Comparison of ENCODE assay signal across 22 cellular contexts in the genomic region with DNA sequence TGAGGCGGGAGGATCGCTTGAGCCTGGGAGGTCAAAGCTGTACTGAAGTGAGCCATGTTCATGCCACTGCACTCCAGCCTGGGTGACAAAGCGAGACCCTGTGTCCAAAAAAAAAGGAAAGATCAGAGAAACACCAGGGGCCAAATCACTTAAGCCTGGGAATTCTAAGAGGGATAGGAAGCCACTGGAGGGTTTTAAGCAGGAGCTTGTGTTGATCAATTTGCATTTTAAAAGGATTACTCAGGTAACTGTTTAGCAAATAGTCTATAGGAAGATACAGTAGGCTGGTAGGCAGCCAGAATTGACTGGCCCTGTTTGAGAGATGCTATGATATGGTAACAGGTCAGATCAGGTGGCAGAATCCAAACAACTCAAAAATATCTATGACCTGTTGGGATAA.
A peak's percentile ranks its signal among the peaks of the same experiment; 100 is the strongest.
DNase-seq lines count a peak whose midpoint lies in the region; ATAC-seq, FAIRE-seq and TF ChIP-seq lines count a peak whose summit lies in the region.
"Had no signal": no experiment of that assay in that cellular context is flagged by ENCODE, and none has a peak within 500 bp of the region (broad histone marks: within the 10 kb centered on the region; RNA-seq: fewer than 3 reads in every experiment).

No MANE protein-coding gene starts in this region.

- no peak for TF ChIP-seq RAD21 in H1 (IDR thresholded peaks at IDR 0.05 in 1 of 2, conservative IDR thresholded peaks at IDR 0.05 in 1 of 2; ENCODE audit: low read depth in 2 of 2, low read length in 2 of 2)

- no peak overlapping the region for H2AFZ ChIP-seq in GM23338
- H2AFZ ChIP-seq in H1 (ENCODE audit: low read length), result no peak overlapping the region

- CTCF ChIA-PET in Caco-2 (lab: Charles Lee) (no interaction called here), H1 (lab: Charles Lee; ENCODE audit: partially characterized antibody) (interaction anchor here (0.6 to 1.5 kb wide), 4 partner anchors 17 to 1724 kb away, joined by 3 to 10 read pairs (median 6); no protein-coding TSS in a partner anchor)

- H2AK5ac ChIP-seq in H1 (ENCODE audit: low read depth, low read length), result no peak overlapping the region

- H4K5ac ChIP-seq in H1 (ENCODE audit: insufficient read length, low read depth, low read length), result no peak overlapping the region

- H2BK20ac ChIP-seq in H1 (ENCODE audit: low read length), result no peak overlapping the region

- DNase-seq in Caco-2 (no peak), GM23338 (ENCODE audit: low spot score) (peak; percentile 48), H1 (ENCODE audit: low read depth in 1 of 2, low spot score in 2 of 2) (no peak), iPS-NIHi7 (ENCODE audit: extremely low spot score) (peak; percentile 18)
- no peak for DNase-seq in stimulated activated effector memory CD8-positive, alpha-beta T cell treated with anti-CD3 and anti-CD28 coated beads, Interleukin-12 subunit alpha, Interleukin-12 subunit beta, amount 100 ng/mL, for 72 hours (ENCODE audit: low spot score in 2 of 2)
- DNase-seq in activated effector memory CD4-positive, alpha-beta T cell treated with anti-CD3 and anti-CD28 coated beads, Interleukin-2, amount 50 U/mL, for 16 hours, result no peak
- DNase-seq: CD8-positive, alpha-beta T cell; DMS 273 treated with DMSO at 0.1 percent for 48 hours; DMS53; DND-41; EL; GOT3; KBM-7 had no signal

- BruUV-seq in Caco-2 (replicated peaks; lab: Mats Ljungman, UMichigan), result no TSS peak

- H3K4ac ChIP-seq in H1 (replicated peaks; ENCODE audit: insufficient read length, low read depth, low read length), result no peak overlapping the region

- H2BK12ac ChIP-seq in H1 (ENCODE audit: low read depth, low read length), result no peak overlapping the region

- no peaks in the 10 kb centered on the region for H3K79me1 ChIP-seq in H1 (ENCODE audit: low read depth, low read length)

- no peak overlapping the region for H4K8ac ChIP-seq in H1 (ENCODE audit: extremely low read depth, insufficient read depth, low read length)

- H3K9me2 ChIP-seq in GM23338 (ENCODE audit: insufficient read depth), result no peaks in the 10 kb centered on the region; the same call in 1 of the 2 replicates

- TF ChIP-seq CTCF in Caco-2 (IDR thresholded peaks at IDR 0.05; ENCODE audit: insufficient read depth in 1 of 2, low read depth in 1 of 2, low read length in 1 of 2, severe bottlenecking in 1 of 2, unreplicated experiment in 1 of 2) (no peak), GM23338 (conservative IDR thresholded peaks at IDR 0.05; ENCODE audit: low read depth in 2 of 2) (no peak), H1 (IDR thresholded peaks at IDR 0.05; ENCODE audit: control extremely low read depth in 1 of 3, insufficient read depth in 1 of 3, low read depth in 1 of 3, low read length in 3 of 3) (no peak)

- POLR2A ChIA-PET in Caco-2 (lab: Charles Lee), result no interaction called here
- POLR2A ChIA-PET in H1 (lab: Charles Lee; ENCODE audit: partially characterized antibody), result interaction anchor here (1.0 kb wide), 1 partner anchor 17 kb away, joined by 3 read pairs; no protein-coding TSS in a partner anchor

- H3K4me1 Mint-ChIP-seq in Caco-2 (ENCODE audit: low read depth, unreplicated experiment) (peaks cover 18% of the 10 kb centered on the region), GM23338 (peaks cover 10% of the 10 kb centered on the region)
- H3K4me1 Mint-ChIP-seq in stimulated activated effector memory CD8-positive, alpha-beta T cell treated with anti-CD3 and anti-CD28 coated beads, Interleukin-12 subunit alpha, Interleukin-12 subunit beta, amount 100 ng/mL, for 72 hours, result no peaks in the 10 kb centered on the region
- H3K4me1 Mint-ChIP-seq: B cell, IgD-negative memory B cell had no signal

- no peak overlapping the region for H3K14ac ChIP-seq in H1 (ENCODE audit: insufficient read length)

- H3K27ac ChIP-seq in GM23338 (ENCODE audit: low read depth), result no peak overlapping the region
- no peak overlapping the region for H3K27ac ChIP-seq in H1 (ENCODE audit: low read depth, low read length)
- H3K27ac ChIP-seq: BLaER1 treated with 17β-estradiol and CSF1 and Interleukin-3, amounts not matched to agents 10 nM and 100 nM; HL-60 had no signal

- no peaks in the 10 kb centered on the region for H3K27me3 ChIP-seq in Caco-2 (replicated peaks; ENCODE audit: control insufficient read depth, insufficient read depth, low read length)
- H3K27me3 ChIP-seq in GM23338 (ENCODE audit: insufficient read depth), result no peaks in the 10 kb centered on the region
- H3K27me3 ChIP-seq in H1 (replicated peaks in 1 of 4; ENCODE audit: control insufficient read depth in 3 of 4, extremely low read depth in 1 of 4, insufficient read depth in 3 of 4, low read length in 3 of 4), result no peaks in the 10 kb centered on the region
- H3K27me3 ChIP-seq: BLaER1 treated with 17β-estradiol and CSF1 and Interleukin-3, amounts not matched to agents 10 nM and 100 nM had no signal

- no peak overlapping the region for H3K4me3 Mint-ChIP-seq in Caco-2 (ENCODE audit: unreplicated experiment)
- H3K4me3 Mint-ChIP-seq in GM23338, result no peak overlapping the region
- no peak overlapping the region for H3K4me3 Mint-ChIP-seq in stimulated activated effector memory CD8-positive, alpha-beta T cell treated with anti-CD3 and anti-CD28 coated beads, Interleukin-12 subunit alpha, Interleukin-12 subunit beta, amount 100 ng/mL, for 72 hours
- H3K4me3 Mint-ChIP-seq: B cell; CD8-positive, alpha-beta T cell had no signal

- no peak overlapping the region for H3K4me2 ChIP-seq in GM23338
- no peak overlapping the region for H3K4me2 ChIP-seq in H1 (ENCODE audit: insufficient read depth in 1 of 2, low read depth in 2 of 2, low read length in 2 of 2)
- H3K4me2 ChIP-seq: BLaER1 treated with 17β-estradiol and CSF1 and Interleukin-3, amounts not matched to agents 10 nM and 100 nM had no signal

- H3F3A ChIP-seq in GM23338 (replicated peaks; ENCODE audit: low read depth), result no peaks in the 10 kb centered on the region

- H3K23me2 ChIP-seq in H1 (ENCODE audit: low read depth, low read length), result no peaks in the 10 kb centered on the region

- H4K91ac ChIP-seq in H1 (replicated peaks; ENCODE audit: insufficient read length, low read length), result no peak overlapping the region

- H3K27ac Mint-ChIP-seq in Caco-2 (ENCODE audit: unreplicated experiment) (peak overlapping the region; percentile 3), GM23338 (no peak overlapping the region)
- no peak overlapping the region for H3K27ac Mint-ChIP-seq in stimulated activated effector memory CD8-positive, alpha-beta T cell treated with anti-CD3 and anti-CD28 coated beads, Interleukin-12 subunit alpha, Interleukin-12 subunit beta, amount 100 ng/mL, for 72 hours
- H3K27ac Mint-ChIP-seq: B cell; CD8-positive, alpha-beta T cell; IgD-negative memory B cell had no signal

- intact Hi-C loops in Caco-2 (cut with micrococcal nuclease; ENCODE audit: unreplicated experiment), result no loop called here

- peak; percentile 80 for ATAC-seq in GM23338
- ATAC-seq in stimulated activated effector memory CD8-positive, alpha-beta T cell treated with anti-CD3 and anti-CD28 coated beads, Interleukin-12 subunit alpha, Interleukin-12 subunit beta, amount 100 ng/mL, for 72 hours, result no peak
- no peak for ATAC-seq in GM18870 (IDR thresholded peaks at IDR 0.05; ENCODE audit: unreplicated experiment)
- ATAC-seq: CD8-positive, alpha-beta T cell had no signal

- no peaks in the 10 kb centered on the region for H3K36me3 Mint-ChIP-seq in Caco-2 (ENCODE audit: insufficient read depth, unreplicated experiment)
- H3K36me3 Mint-ChIP-seq in GM23338 (ENCODE audit: low read depth), result peaks cover 18% of the 10 kb centered on the region
- H3K36me3 Mint-ChIP-seq in stimulated activated effector memory CD8-positive, alpha-beta T cell treated with anti-CD3 and anti-CD28 coated beads, Interleukin-12 subunit alpha, Interleukin-12 subunit beta, amount 100 ng/mL, for 72 hours, result no peaks in the 10 kb centered on the region
- H3K36me3 Mint-ChIP-seq: CD8-positive, alpha-beta T cell had no signal

- no peak for FAIRE-seq in H1 (lab: Jason Lieb, UNC)
- FAIRE-seq: G401.6, GM12891, HTR-8/SVneo had no signal

- H2BK120ac ChIP-seq in H1 (replicated peaks; ENCODE audit: low read depth, low read length), result no peak overlapping the region

- H3K18ac ChIP-seq in H1 (ENCODE audit: extremely low read depth, low read length), result no peak overlapping the region

- H3K9me3 Mint-ChIP-seq in Caco-2 (ENCODE audit: unreplicated experiment) (no peaks in the 10 kb centered on the region), GM23338 (peaks cover 19% of the 10 kb centered on the region)
- no peaks in the 10 kb centered on the region for H3K9me3 Mint-ChIP-seq in stimulated activated effector memory CD8-positive, alpha-beta T cell treated with anti-CD3 and anti-CD28 coated beads, Interleukin-12 subunit alpha, Interleukin-12 subunit beta, amount 100 ng/mL, for 72 hours
- H3K9me3 Mint-ChIP-seq: CD8-positive, alpha-beta T cell had no signal

- H3K23ac ChIP-seq in H1 (ENCODE audit: insufficient read length), result no peak overlapping the region

- no peak for TF ChIP-seq EP300 in H1 (IDR thresholded peaks at IDR 0.05; ENCODE audit: borderline replicate concordance in 1 of 2, low read depth in 2 of 2, low read length in 2 of 2)

- H3K9ac ChIP-seq in H1 (replicated peaks in 1 of 4; ENCODE audit: extremely low read depth in 1 of 4, low read depth in 3 of 4, low read length in 3 of 4), result no peak overlapping the region
- H3K9ac ChIP-seq: BLaER1 treated with 17β-estradiol and CSF1 and Interleukin-3, amounts not matched to agents 10 nM and 100 nM had no signal

- H3K9me3 ChIP-seq in Caco-2, result no peaks in the 10 kb centered on the region
- peaks cover 3 to 7% of the 10 kb centered on the region in 2 experiments; a peak in 3 of 4 replicates for H3K9me3 ChIP-seq in H1 (ENCODE audit: insufficient read depth in 2 of 2, low read depth in 1 of 2, low read length in 1 of 2)
- H3K9me3 ChIP-seq: BLaER1 treated with 17β-estradiol and CSF1 and Interleukin-3, amounts not matched to agents 10 nM and 100 nM; HAP-1 had no signal

- H3K4me3 ChIP-seq in Caco-2 (ENCODE audit: low read depth, low read length) (no peak overlapping the region), GM23338 (no peak overlapping the region), H1 (ENCODE audit: extremely low read depth in 1 of 4, insufficient read depth in 2 of 4, low read depth in 3 of 4, low read length in 4 of 4) (no peak overlapping the region)
- H3K4me3 ChIP-seq: BLaER1 treated with 17β-estradiol and CSF1 and Interleukin-3, amounts not matched to agents 10 nM and 100 nM; HAP-1 had no signal

- H3K4me1 ChIP-seq in Caco-2, result peaks cover 13% of the 10 kb centered on the region
- H3K4me1 ChIP-seq in GM23338 (ENCODE audit: insufficient read depth), result 0 out of 2 replicates have a peak, but pooled peaks cover 5% of the 10 kb centered on the region
- peaks cover 0 to 3% (median 0%) of the 10 kb centered on the region in 4 experiments; a peak in 1 of 7 replicates for H3K4me1 ChIP-seq in H1 (replicated peaks in 1 of 4; ENCODE audit: control insufficient read depth in 3 of 4, insufficient read depth in 4 of 4, low read length in 3 of 4)

- H2BK15ac ChIP-seq in H1 (ENCODE audit: low read length), result no peak overlapping the region

- H3K79me2 ChIP-seq in GM23338 (replicated peaks; ENCODE audit: insufficient read depth) (no peaks in the 10 kb centered on the region), H1 (ENCODE audit: control insufficient read depth in 1 of 2, insufficient read depth in 2 of 2, low read length in 2 of 2) (no peaks in the 10 kb centered on the region)

- H3K27me3 Mint-ChIP-seq in Caco-2 (ENCODE audit: insufficient read depth, unreplicated experiment), result no peaks in the 10 kb centered on the region
- peaks cover 15% of the 10 kb centered on the region for H3K27me3 Mint-ChIP-seq in GM23338 (ENCODE audit: insufficient read depth, low read depth, poor library complexity)

- H4K20me1 ChIP-seq in GM23338 (replicated peaks; ENCODE audit: insufficient read depth) (no peaks in the 10 kb centered on the region), H1 (replicated peaks in 1 of 2; ENCODE audit: control insufficient read depth in 1 of 2, insufficient read depth in 2 of 2, low read length in 2 of 2) (no peaks in the 10 kb centered on the region)
- H4K20me1 ChIP-seq: BLaER1 treated with 17β-estradiol and CSF1 and Interleukin-3, amounts not matched to agents 10 nM and 100 nM had no signal

- H3K36me3 ChIP-seq in Caco-2 (ENCODE audit: control insufficient read depth, insufficient read depth, low read length) (no peaks in the 10 kb centered on the region), GM23338 (ENCODE audit: insufficient read depth) (no peaks in the 10 kb centered on the region), H1 (ENCODE audit: control insufficient read depth in 2 of 4, insufficient read depth in 4 of 4, low read length in 3 of 4) (peaks cover 0 to 4% (median 0%) of the 10 kb centered on the region in 4 experiments; a peak in 1 of 8 replicates)
- H3K36me3 ChIP-seq: BLaER1 treated with 17β-estradiol and CSF1 and Interleukin-3, amounts not matched to agents 10 nM and 100 nM; HAP-1 had no signal

- no peak for TF ChIP-seq POLR2A in H1 (IDR thresholded peaks at IDR 0.05; ENCODE audit: control extremely low read depth in 1 of 2, low read depth in 2 of 2, low read length in 2 of 2)

- H3K56ac ChIP-seq in H1 (replicated peaks; ENCODE audit: insufficient read length, low read depth, low read length), result no peak overlapping the region

- 39% methylated on average over 3 of the region's 3 CpGs; no CpG with 5 or more reads in 1 of the 2 experiments for WGBS in H1 (ENCODE audit: extremely low coverage in 1 of 2, insufficient coverage in 1 of 2, insufficient read length in 1 of 2, insufficient replicate concordance in 2 of 2, low coverage in 1 of 2, low lambda C conversion rate in 2 of 2, missing lambda C conversion rate in 1 of 2), 2 experiments

- H2BK5ac ChIP-seq in H1 (ENCODE audit: low read depth, low read length), result no peak overlapping the region

Comparison
In these comparisons a context has a peak if more than half of its experiments do, and no peak if none do; other contexts are left out.
1. DNase-seq: peak in GM23338 (single experiment) and iPS-NIHi7 (single experiment); none in Caco-2 (0 of 2), H1 (0 of 2), stimulated activated effector memory CD8-positive, alpha-beta T cell treated with anti-CD3 and anti-CD28 coated beads, Interleukin-12 subunit alpha, Interleukin-12 subunit beta, amount 100 ng/mL, for 72 hours (0 of 2) and activated effector memory CD4-positive, alpha-beta T cell treated with anti-CD3 and anti-CD28 coated beads, Interleukin-2, amount 50 U/mL, for 16 hours (single experiment).